In the genomic region with DNA sequence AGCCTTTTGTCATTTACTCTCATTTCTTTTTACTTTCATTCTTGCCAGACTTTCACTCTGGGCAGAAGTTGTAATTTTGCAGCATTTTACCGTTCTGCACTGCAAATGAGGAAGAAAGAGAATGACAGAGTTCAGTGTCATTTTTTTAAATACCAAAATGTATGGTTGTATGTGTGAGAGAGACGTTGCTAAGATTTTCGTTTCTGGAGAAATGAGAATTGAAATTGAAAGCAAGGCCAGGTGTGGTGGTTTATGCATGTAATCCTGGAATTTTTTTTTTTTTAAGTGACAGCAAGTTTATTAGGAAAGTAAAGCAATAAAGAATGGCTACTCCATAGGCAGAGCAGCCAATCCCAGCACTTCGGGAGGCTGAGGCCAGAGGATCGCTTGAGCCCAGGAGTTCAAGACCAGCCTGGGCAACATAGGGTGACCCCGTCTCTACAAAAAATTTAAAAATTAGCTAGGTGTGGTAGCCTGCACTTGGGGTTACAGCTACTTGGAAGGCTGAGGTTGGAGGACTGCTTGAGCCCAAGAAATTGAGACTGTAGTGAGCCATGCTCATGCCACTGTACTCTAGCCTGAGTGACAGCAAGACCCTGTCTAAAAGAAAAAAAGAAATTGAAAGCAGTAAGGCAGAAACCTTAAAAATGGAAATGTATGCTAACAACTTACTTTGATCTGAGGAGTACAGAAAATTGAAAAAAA, we compare ENCODE assay signal across 8 cellular contexts.
DNase-seq lines count a peak whose midpoint lies in the region; ATAC-seq and TF ChIP-seq lines count a peak whose summit lies in the region.

No MANE protein-coding gene starts in this region.

- H3K9me3 Mint-ChIP-seq in activated naive CD4-positive, alpha-beta T cell treated with anti-CD3 and anti-CD28 coated beads, Interleukin-2, amount 10 ng/mL, durations not matched to agents 7 days and 5 days: peaks cover 9% of the 10 kb centered on the region

- CTCF ChIA-PET in activated naive CD4-positive, alpha-beta T cell treated with anti-CD3 and anti-CD28 coated beads, Interleukin-2, amount 10 ng/mL, durations not matched to agents 7 days and 5 days (lab: Charles Lee): interaction anchor here (0.6 to 1.2 kb wide), 5 partner anchors 12 to 405 kb away, joined by 3 to 4 read pairs (median 3); no protein-coding TSS in a partner anchor

- H3K27me3 ChIP-seq in OCI-LY3 (ENCODE audit: low read depth, low read length): no peaks in the 10 kb centered on the region

- no peak overlapping the region for H2AFZ ChIP-seq in OCI-LY3 (ENCODE audit: low read depth, low read length)

- H3K27me3 Mint-ChIP-seq in activated naive CD4-positive, alpha-beta T cell treated with anti-CD3 and anti-CD28 coated beads, Interleukin-2, amount 10 ng/mL, durations not matched to agents 7 days and 5 days: no peaks in the 10 kb centered on the region

- DNase-seq in activated naive CD4-positive, alpha-beta T cell treated with anti-CD3 and anti-CD28 coated beads, Interleukin-2, amount 10 ng/mL, durations not matched to agents 7 days and 5 days: no peak
- no peak for DNase-seq in activated naive CD4-positive, alpha-beta T cell treated with anti-CD3 and anti-CD28 coated beads, Interleukin-2, amount 50 U/mL, for 16 hours
- DNase-seq in RKO (ENCODE audit: low spot score) (no peak), NCI-H2029 treated with DMSO at 0.1 percent for 48 hours (lab: John Stamatoyannopoulos, UW) (no peak), NCI-H446 (lab: John Stamatoyannopoulos, UW) (no peak), T-helper 9 cell (no peak)

- H3K79me2 ChIP-seq in OCI-LY3 (ENCODE audit: low read length): peaks cover 92% of the 10 kb centered on the region

- peaks cover 79% of the 10 kb centered on the region for H3K4me1 Mint-ChIP-seq in activated naive CD4-positive, alpha-beta T cell treated with anti-CD3 and anti-CD28 coated beads, Interleukin-2, amount 10 ng/mL, durations not matched to agents 7 days and 5 days

- H4K20me1 ChIP-seq in OCI-LY3 (ENCODE audit: insufficient read depth, low read length): peaks cover 35% of the 10 kb centered on the region

- peak overlapping the region; percentile 27 for H3K4me3 Mint-ChIP-seq in activated naive CD4-positive, alpha-beta T cell treated with anti-CD3 and anti-CD28 coated beads, Interleukin-2, amount 10 ng/mL, durations not matched to agents 7 days and 5 days

- peak overlapping the region; percentile 69 for H3K27ac ChIP-seq in OCI-LY3 (ENCODE audit: low read length)

- H3K36me3 ChIP-seq in OCI-LY3 (replicated peaks; ENCODE audit: low read depth, low read length): peaks cover under 1% of the 10 kb centered on the region

- peak overlapping the region; percentile 84 for H3K27ac Mint-ChIP-seq in activated naive CD4-positive, alpha-beta T cell treated with anti-CD3 and anti-CD28 coated beads, Interleukin-2, amount 10 ng/mL, durations not matched to agents 7 days and 5 days

- H3K9me3 ChIP-seq in OCI-LY3 (ENCODE audit: insufficient read depth, low read length): no peaks in the 10 kb centered on the region

- H3K4me3 ChIP-seq in OCI-LY3 (ENCODE audit: low read length): peak overlapping the region; percentile 27

- H3K9ac ChIP-seq in OCI-LY3 (ENCODE audit: low read length): 0 out of 2 replicates have a peak overlapping the region, but pooled peaks have one; percentile 8

- H3K4me2 ChIP-seq in OCI-LY3 (ENCODE audit: low read length): peak overlapping the region; percentile 84

- no peak for TF ChIP-seq CTCF in OCI-LY3 (IDR thresholded peaks at IDR 0.05; ENCODE audit: low read depth, low read length)

- peak; percentile 86 for ATAC-seq in HG02884 (IDR thresholded peaks at IDR 0.05; ENCODE audit: unreplicated experiment)

- peaks cover 45% of the 10 kb centered on the region for H3K4me1 ChIP-seq in OCI-LY3 (ENCODE audit: low read length)

- peaks cover 51% of the 10 kb centered on the region for H3K36me3 Mint-ChIP-seq in activated naive CD4-positive, alpha-beta T cell treated with anti-CD3 and anti-CD28 coated beads, Interleukin-2, amount 10 ng/mL, durations not matched to agents 7 days and 5 days
